Comparison of ENCODE assay signal across 8 cellular contexts in the genomic region with DNA sequence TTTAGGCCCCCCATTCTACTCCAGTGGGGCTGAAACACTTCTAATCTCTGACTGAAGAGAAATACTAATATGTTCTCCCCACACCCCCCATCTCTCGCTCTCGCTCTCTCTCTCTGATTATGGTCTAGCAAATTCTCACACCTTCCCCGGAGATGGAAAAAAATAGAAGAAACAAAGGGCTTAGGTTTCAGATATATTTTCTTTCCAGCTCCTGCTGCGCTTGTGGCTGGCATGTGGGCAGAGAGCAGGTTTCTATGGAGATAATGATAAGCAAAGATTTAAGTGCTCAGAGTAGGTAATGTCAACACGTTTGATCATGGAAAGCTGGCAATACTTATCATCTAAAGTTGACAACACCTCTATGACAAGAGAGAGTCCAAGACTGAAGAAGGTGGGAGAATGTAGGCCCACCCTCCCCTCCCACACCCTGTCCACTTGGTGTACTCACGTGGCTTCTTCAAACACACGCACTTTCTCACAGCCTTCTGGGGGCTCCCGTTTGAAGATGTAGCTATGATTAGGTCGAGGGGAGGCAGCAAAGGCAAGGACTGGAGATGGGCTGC. TPM values are rescaled to one million over a fixed set of nuclear protein-coding genes. Genes with fewer than 3 reads are reported as not detected.
DNase-seq lines count a peak whose midpoint lies in the region; ATAC-seq and TF ChIP-seq lines count a peak whose summit lies in the region.

No MANE protein-coding gene starts in this region.

- H3K27me3 Mint-ChIP-seq in activated T-helper 1 cell treated with anti-CD3 and anti-CD28 coated beads, Interleukin-12 subunit alpha, Interleukin-12 subunit beta, Interleukin-2, Interleukin-4 antibody, amounts not matched to agents 30 ng/mL and 10 ng/mL and 1 ng/mL, durations not matched to agents 14 hours and 24 hours and 36 hours (ENCODE audit: insufficient read depth): no peaks in the 10 kb centered on the region

- peak overlapping the region; percentile 93 for H3K27ac Mint-ChIP-seq in activated T-helper 1 cell treated with anti-CD3 and anti-CD28 coated beads, Interleukin-12 subunit alpha, Interleukin-12 subunit beta, Interleukin-2, Interleukin-4 antibody, amounts not matched to agents 30 ng/mL and 10 ng/mL and 1 ng/mL, durations not matched to agents 14 hours and 24 hours and 36 hours

- no peak overlapping the region for H3K4me3 ChIP-seq in colonic mucosa

- peaks cover 26% of the 10 kb centered on the region for H3K4me1 Mint-ChIP-seq in activated T-helper 1 cell treated with anti-CD3 and anti-CD28 coated beads, Interleukin-12 subunit alpha, Interleukin-12 subunit beta, Interleukin-2, Interleukin-4 antibody, amounts not matched to agents 30 ng/mL and 10 ng/mL and 1 ng/mL, durations not matched to agents 14 hours and 24 hours and 36 hours (ENCODE audit: low read depth)

- intact Hi-C loops in activated T-helper 1 cell treated with anti-CD3 and anti-CD28 coated beads, Interleukin-12 subunit alpha, Interleukin-12 subunit beta, Interleukin-2, Interleukin-4 antibody, amounts not matched to agents 30 ng/mL and 10 ng/mL and 1 ng/mL, durations not matched to agents 14 hours and 24 hours and 36 hours (cut with micrococcal nuclease): loop anchor here (1.0 kb wide), 1 partner anchor 24 kb away; no protein-coding TSS in a partner anchor
- intact Hi-C loops in colonic mucosa (cut with DNase I): no loop called here

- DNase-seq in stimulated activated CD4-positive, alpha-beta T cell treated with anti-CD3 and anti-CD28 coated beads, Interleukin-15, amount 100 ng/mL, for 24 hours: peak; percentile 65
- DNase-seq in stimulated activated CD4-positive, alpha-beta T cell treated with anti-CD3 and anti-CD28 coated beads, Interleukin-12 subunit alpha, Interleukin-12 subunit beta, amount 100 ng/mL, for 4 hours: no peak
- no peak for DNase-seq in activated T-helper 1 cell treated with anti-CD3 and anti-CD28 coated beads, Interleukin-12 subunit alpha, Interleukin-12 subunit beta, Interleukin-2, Interleukin-4 antibody, amounts not matched to agents 30 ng/mL and 10 ng/mL and 1 ng/mL, durations not matched to agents 14 hours and 24 hours and 36 hours (ENCODE audit: low spot score)
- no peak for DNase-seq in mesenteric fat pad (ENCODE audit: low spot score)
- DNase-seq in colonic mucosa: no peak
- no peak for DNase-seq in AG20443 (ENCODE audit: low spot score)

- H3K27me3 ChIP-seq in layer of hippocampus (ENCODE audit: control insufficient read depth, insufficient read depth, low read length) (no peaks in the 10 kb centered on the region), colonic mucosa (no peaks in the 10 kb centered on the region)

- H3K9ac ChIP-seq in colonic mucosa (ENCODE audit: low read depth in 2 of 2, low read length in 2 of 2): no peak overlapping the region

- no peaks in the 10 kb centered on the region for H3K9me3 ChIP-seq in colonic mucosa

- peak overlapping the region; percentile 55 for H3K4me3 Mint-ChIP-seq in activated T-helper 1 cell treated with anti-CD3 and anti-CD28 coated beads, Interleukin-12 subunit alpha, Interleukin-12 subunit beta, Interleukin-2, Interleukin-4 antibody, amounts not matched to agents 30 ng/mL and 10 ng/mL and 1 ng/mL, durations not matched to agents 14 hours and 24 hours and 36 hours

- peak overlapping the region; percentile 74 for H3K27ac ChIP-seq in layer of hippocampus (ENCODE audit: low read depth, low read length)
- no peak overlapping the region for H3K27ac ChIP-seq in colonic mucosa

- H3K9me3 Mint-ChIP-seq in activated T-helper 1 cell treated with anti-CD3 and anti-CD28 coated beads, Interleukin-12 subunit alpha, Interleukin-12 subunit beta, Interleukin-2, Interleukin-4 antibody, amounts not matched to agents 30 ng/mL and 10 ng/mL and 1 ng/mL, durations not matched to agents 14 hours and 24 hours and 36 hours: no peaks in the 10 kb centered on the region

- peaks cover 42% of the 10 kb centered on the region for H3K36me3 Mint-ChIP-seq in activated T-helper 1 cell treated with anti-CD3 and anti-CD28 coated beads, Interleukin-12 subunit alpha, Interleukin-12 subunit beta, Interleukin-2, Interleukin-4 antibody, amounts not matched to agents 30 ng/mL and 10 ng/mL and 1 ng/mL, durations not matched to agents 14 hours and 24 hours and 36 hours (ENCODE audit: low read depth)

- no peaks in the 10 kb centered on the region for H3K36me3 ChIP-seq in colonic mucosa

- H3K4me1 ChIP-seq in colonic mucosa: no peaks in the 10 kb centered on the region

- no peak for ATAC-seq in GM19324 (IDR thresholded peaks at IDR 0.05; ENCODE audit: low FRiP score, unreplicated experiment)

- TF ChIP-seq CTCF in colonic mucosa (IDR thresholded peaks at IDR 0.05): no peak

RNA-seq across cellular contexts. Expression of a gene that starts 8.0 kb away (rescaled TPM):
- 71.6 and 75.4 TPM in 2 replicates for total RNA-seq in activated T-helper 1 cell treated with anti-CD3 and anti-CD28 coated beads, Interleukin-12 subunit alpha, Interleukin-12 subunit beta, Interleukin-2, Interleukin-4 antibody, amounts not matched to agents 30 ng/mL and 10 ng/mL and 1 ng/mL, durations not matched to agents 14 hours and 24 hours and 36 hours
- total RNA-seq in mesenteric fat pad (44.5 TPM), colonic mucosa (10 to 100 TPM; 43.0 to 73.5 TPM)

RNA-seq across cellular contexts. Expression of a gene that starts 37.9 kb away (rescaled TPM):
- 58.3 and 61.9 TPM in 2 replicates for total RNA-seq in activated T-helper 1 cell treated with anti-CD3 and anti-CD28 coated beads, Interleukin-12 subunit alpha, Interleukin-12 subunit beta, Interleukin-2, Interleukin-4 antibody, amounts not matched to agents 30 ng/mL and 10 ng/mL and 1 ng/mL, durations not matched to agents 14 hours and 24 hours and 36 hours
- 44.2 TPM for total RNA-seq in mesenteric fat pad
- total RNA-seq in colonic mucosa: 10 to 100 TPM; 60.5 to 83.2 TPM

RNA-seq across cellular contexts. Expression of a gene that starts 48.1 kb away (rescaled TPM):
- 13.9 and 14.8 TPM in 2 replicates for total RNA-seq in activated T-helper 1 cell treated with anti-CD3 and anti-CD28 coated beads, Interleukin-12 subunit alpha, Interleukin-12 subunit beta, Interleukin-2, Interleukin-4 antibody, amounts not matched to agents 30 ng/mL and 10 ng/mL and 1 ng/mL, durations not matched to agents 14 hours and 24 hours and 36 hours
- total RNA-seq in mesenteric fat pad (5.9 TPM), colonic mucosa (1 to 10 TPM; 6.3 to 7.9 TPM)
